In genomic region chr6:161276605-161277155, GRCh38 we compare ENCODE assay signal across 27 cellular contexts. TPM values are rescaled to one million over a fixed set of nuclear protein-coding genes. Genes with fewer than 3 reads are reported as not detected.
DNase-seq lines count a peak whose midpoint lies in the region; ATAC-seq, FAIRE-seq and TF ChIP-seq lines count a peak whose summit lies in the region.
"Had no signal": no experiment of that assay in that cellular context is flagged by ENCODE, and none has a peak within 500 bp of the region (broad histone marks: within the 10 kb centered on the region; RNA-seq: fewer than 3 reads in every experiment).

No MANE protein-coding gene starts in this region.

- in situ Hi-C loops in K562 (cut with MboI), result no loop called here

- RAD21 ChIA-PET in HCT116 (lab: Charles Lee; ENCODE audit: low non-redundant PET in 1 of 2, low total read pairs in 2 of 2, uncharacterized antibody in 2 of 2, unreplicated experiment in 2 of 2), result no interaction called here

- POLR2A ChIA-PET in HCT116 (lab: Charles Lee), result no interaction called here
- POLR2A ChIA-PET in K562 (lab: Yijun Ruan, JAX), result interaction anchor here (0.7 to 1.2 kb wide), 3 partner anchors 15 to 108 kb away, joined by 3 to 4 read pairs (median 3); no protein-coding TSS in a partner anchor

- H3K36me3 Mint-ChIP-seq in neural crest cell (ENCODE audit: low read depth), result peaks cover 3% of the 10 kb centered on the region
- peaks cover 10% of the 10 kb centered on the region for H3K36me3 Mint-ChIP-seq in natural killer cell treated with Interleukin-12 subunit alpha and Interleukin-12 subunit beta and Interleukin-15 and Interleukin-18, amount 100 ng/mL, for 72 hours

- TF ChIP-seq RAD21 in HCT116 (IDR thresholded peaks at IDR 0.05; ENCODE audit: low read depth) (no peak), K562 (CRISPR knock-in tag; conservative IDR thresholded peaks at IDR 0.05 in 1 of 2, IDR thresholded peaks at IDR 0.05 in 1 of 2) (no peak)

- H3K4me1 Mint-ChIP-seq in neural crest cell, result peaks cover 27% of the 10 kb centered on the region
- peaks cover 19 to 20% of the 10 kb centered on the region in 2 donors for H3K4me1 Mint-ChIP-seq in natural killer cell treated with Interleukin-12 subunit alpha and Interleukin-12 subunit beta and Interleukin-15 and Interleukin-18, amount 100 ng/mL, for 72 hours (ENCODE audit: low read depth in 2 of 2)

- no peak for TF ChIP-seq EP300 in K562 (IDR thresholded peaks at IDR 0.05; ENCODE audit: low read length)

- H2AFZ ChIP-seq in HCT116 (ENCODE audit: low read depth, low read length, poor library complexity, severe bottlenecking) (no peak overlapping the region), K562 (ENCODE audit: low read depth, low read length) (no peak overlapping the region)

- no peaks in the 10 kb centered on the region for H3K36me3 ChIP-seq in HCT116 (ENCODE audit: control insufficient read depth in 1 of 2, insufficient read depth in 2 of 2, low read length in 2 of 2)
- H3K36me3 ChIP-seq in K562 (ENCODE audit: control insufficient read depth, insufficient read depth, low read length), result no peaks in the 10 kb centered on the region
- H3K36me3 ChIP-seq: BE2C, BLaER1 had no signal

- H4K20me1 ChIP-seq in HCT116 (ENCODE audit: insufficient read depth), result no peaks in the 10 kb centered on the region
- H4K20me1 ChIP-seq in K562 (replicated peaks; ENCODE audit: control insufficient read depth, insufficient read depth, low read length), result no peaks in the 10 kb centered on the region
- H4K20me1 ChIP-seq: BLaER1 had no signal

- no peaks in the 10 kb centered on the region for H3K9me3 ChIP-seq in HCT116 (ENCODE audit: control insufficient read depth in 1 of 2, insufficient read depth in 1 of 2, low read depth in 1 of 2, low read length in 2 of 2)
- 0 out of 2 replicates have a peak, but pooled peaks cover 4% of the 10 kb centered on the region for H3K9me3 ChIP-seq in K562 (replicated peaks; ENCODE audit: control insufficient read depth, insufficient read depth, low read depth, low read length)
- H3K9me3 ChIP-seq: BE2C, BLaER1 had no signal

- H3K4me3 Mint-ChIP-seq in neural crest cell, result peak overlapping the region; percentile 2
- H3K4me3 Mint-ChIP-seq in natural killer cell treated with Interleukin-12 subunit alpha and Interleukin-12 subunit beta and Interleukin-15 and Interleukin-18, amount 100 ng/mL, for 72 hours, result no peak overlapping the region
- H3K4me3 Mint-ChIP-seq: CD14-positive monocyte; CD4-positive, alpha-beta memory T cell had no signal

- H3K79me2 ChIP-seq in HCT116 (ENCODE audit: insufficient read depth, low read length) (peaks cover 9% of the 10 kb centered on the region; the same call in 1 of the 2 replicates), K562 (ENCODE audit: control insufficient read depth, insufficient read depth, low read length) (peaks cover 16% of the 10 kb centered on the region)

- H3K4me3 ChIP-seq in HCT116 (replicated peaks in 1 of 2; ENCODE audit: low read depth in 1 of 2, low read length in 2 of 2), result no peak overlapping the region
- H3K4me3 ChIP-seq in K562, result no peak overlapping the region
- H3K4me3 ChIP-seq: BLaER1 had no signal

- CTCF ChIA-PET in HCT116 (lab: Charles Lee), result no interaction called here
- CTCF ChIA-PET in K562 (lab: Yijun Ruan, JAX; ENCODE audit: low intra/inter-chr PET ratio), result no interaction called here

- no peak for DNase-seq in HCT116 (ENCODE audit: low read depth, low spot score)
- peak; percentile 49 for DNase-seq in SK-N-DZ (ENCODE audit: low spot score)
- DNase-seq in K562 (ENCODE audit: extremely low read depth in 1 of 4, low spot score in 3 of 4), result no peak
- no peak for DNase-seq in neural crest cell (ENCODE audit: low read depth, low spot score)
- no peak for DNase-seq in activated CD4-positive, alpha-beta T cell treated with anti-CD3 and anti-CD28 coated beads, Interleukin-2, amount 50 U/mL, for 1 hour
- DNase-seq in natural killer cell treated with Interleukin-12 subunit alpha and Interleukin-12 subunit beta and Interleukin-15 and Interleukin-18, amount 100 ng/mL, for 72 hours (ENCODE audit: low spot score), result no peak
- no peak for DNase-seq in pons (ENCODE audit: low spot score)
- DNase-seq: 8988T; ACHN; BE2C; C1 segment of cervical spinal cord; CD4-positive, alpha-beta memory T cell; CD4-positive, CD25-positive, alpha-beta regulatory T cell; CD8-positive, alpha-beta memory T cell; COR-L47; DMS 273 treated with DMSO at 0.1 percent for 48 hours; DMS153; DMS53; DMS79; DND-41; GF-D8 had no signal

- H3K27me3 ChIP-seq in HCT116 (ENCODE audit: insufficient read depth, low read length) (no peaks in the 10 kb centered on the region), K562 (ENCODE audit: control insufficient read depth in 2 of 2, insufficient read depth in 2 of 2, low read length in 2 of 2) (no peaks in the 10 kb centered on the region)
- H3K27me3 ChIP-seq: BE2C, BLaER1 had no signal

- no peak overlapping the region for H3K9ac ChIP-seq in HCT116 (ENCODE audit: low read length)
- H3K9ac ChIP-seq in K562 (ENCODE audit: insufficient read depth in 1 of 2, low read depth in 2 of 2, low read length in 2 of 2), result no peak overlapping the region
- H3K9ac ChIP-seq: BLaER1 had no signal

- BruUV-seq in HCT116 (replicated peaks; lab: Mats Ljungman, UMichigan) (no TSS peak), K562 (replicated peaks; lab: Mats Ljungman, UMichigan) (no TSS peak)

- WGBS in K562 (ENCODE audit: insufficient coverage, low coverage, missing lambda C conversion rate), result 41% methylated on average over 4 of the region's 4 CpGs

- H3K9me3 Mint-ChIP-seq in neural crest cell, result peaks cover 11% of the 10 kb centered on the region
- peaks cover 9% of the 10 kb centered on the region for H3K9me3 Mint-ChIP-seq in natural killer cell treated with Interleukin-12 subunit alpha and Interleukin-12 subunit beta and Interleukin-15 and Interleukin-18, amount 100 ng/mL, for 72 hours

- no peaks in the 10 kb centered on the region for H3K27me3 Mint-ChIP-seq in neural crest cell (ENCODE audit: low read depth)
- peaks cover 10 to 21% of the 10 kb centered on the region in 2 donors for H3K27me3 Mint-ChIP-seq in natural killer cell treated with Interleukin-12 subunit alpha and Interleukin-12 subunit beta and Interleukin-15 and Interleukin-18, amount 100 ng/mL, for 72 hours

- FAIRE-seq in K562 (lab: Jason Lieb, UNC), result no peak
- FAIRE-seq: A204.1, G401.6, GM12891, GM19239 had no signal

- no peaks in the 10 kb centered on the region for H3K9me2 ChIP-seq in HCT116 (ENCODE audit: insufficient read depth)

- H3K27ac ChIP-seq in HCT116 (ENCODE audit: low read depth, low read length) (no peak overlapping the region), K562 (ENCODE audit: extremely low read depth, low read depth, low read length) (no peak overlapping the region)
- H3K27ac ChIP-seq: BLaER1 had no signal

- H3K4me1 ChIP-seq in HCT116 (ENCODE audit: control insufficient read depth in 1 of 2, insufficient read depth in 2 of 2, low read length in 2 of 2) (peaks cover 4 to 25% of the 10 kb centered on the region in 2 experiments; a peak in 2 of 4 replicates), K562 (replicated peaks in 1 of 2; ENCODE audit: control insufficient read depth in 2 of 2, insufficient read depth in 2 of 2, low read length in 2 of 2) (peaks cover 0 to 21% of the 10 kb centered on the region in 2 experiments; a peak in 3 of 5 replicates)

- no peaks in the 10 kb centered on the region for H3K9me1 ChIP-seq in K562 (ENCODE audit: control insufficient read depth, insufficient read depth, low read length)

- TF ChIP-seq POLR2A in HCT116 (IDR thresholded peaks at IDR 0.05; ENCODE audit: borderline replicate concordance, extremely low read depth, insufficient read depth, insufficient read length), result no peak
- no peak for TF ChIP-seq POLR2A in K562 (conservative IDR thresholded peaks at IDR 0.05)

- no peak for ATAC-seq in HCT116
- no peak for ATAC-seq in K562
- ATAC-seq in natural killer cell treated with Interleukin-12 subunit alpha and Interleukin-12 subunit beta and Interleukin-15 and Interleukin-18, amount 100 ng/mL, for 72 hours, result no peak

- intact Hi-C loops in HCT116 (cut with micrococcal nuclease), result loop anchor here (10.0 kb wide), 2 partner anchors 78 to 112 kb away; no protein-coding TSS in a partner anchor
- intact Hi-C loops in K562 (cut with micrococcal nuclease), result loop anchor here (10.0 kb wide), 1 partner anchor 482 kb away; no protein-coding TSS in a partner anchor

- H3K4me2 ChIP-seq in HCT116 (ENCODE audit: low read length) (no peak overlapping the region), K562 (ENCODE audit: insufficient read depth, low read length) (no peak overlapping the region)
- H3K4me2 ChIP-seq: BLaER1 had no signal

- no peak for TF ChIP-seq CTCF in HCT116 (IDR thresholded peaks at IDR 0.05 in 2 of 3, conservative IDR thresholded peaks at IDR 0.05 in 1 of 3; ENCODE audit: borderline replicate concordance in 1 of 3, insufficient read depth in 1 of 3, low read depth in 2 of 3, low read length in 2 of 3)
- no peak for TF ChIP-seq CTCF in K562 (IDR thresholded peaks at IDR 0.05 in 2 of 3, conservative IDR thresholded peaks at IDR 0.05 in 1 of 3; ENCODE audit: insufficient read depth in 2 of 3, low read depth in 1 of 3, low read length in 3 of 3)
- no peak for TF ChIP-seq CTCF in neural crest cell (conservative IDR thresholded peaks at IDR 0.05)

- no peak overlapping the region for H3K27ac Mint-ChIP-seq in neural crest cell (ENCODE audit: unreplicated experiment)
- H3K27ac Mint-ChIP-seq in natural killer cell treated with Interleukin-12 subunit alpha and Interleukin-12 subunit beta and Interleukin-15 and Interleukin-18, amount 100 ng/mL, for 72 hours, result peak overlapping the region in 1 of 2 donors; percentile 3

RNA-seq across cellular contexts. Expression of gene AGPAT4, which starts 2.8 kb away (rescaled TPM):
- total RNA-seq in HCT116 (2021; ENCODE audit: unreplicated experiment) (15.5 TPM), K562 (2014; rRNA removed) (4.5 and 6.7 TPM in 2 replicates), K562 (2014; rRNA removed; fragmentation: Illumina TruSeq; extraction: Trizol) (7.1 and 7.9 TPM in 2 replicates), K562 (2015; rRNA removed; fragmentation: Illumina TruSeq; extraction: Trizol) (5.0 and 5.6 TPM in 2 replicates), K562 (2021) (9.2 and 9.7 TPM in 2 replicates), neural crest cell (37.6 and 41.3 TPM in 2 replicates)
- polyA plus RNA-seq in HCT116 (2012), result 9.6 and 13.4 TPM in 2 replicates
- 6.7 and 10.5 TPM in 2 replicates for polyA plus RNA-seq in SK-N-DZ (2014; cell fraction: cytosol; rRNA removed)
- polyA plus RNA-seq in SK-N-DZ (2014; cell fraction: nucleus; rRNA removed), result 20.7 and 27.4 TPM in 2 replicates
- 90.5 and 109 TPM in 2 replicates for total RNA-seq in K562 (2011; cell fraction: chromatin; rRNA removed; ENCODE audit: low replicate concordance)
- total RNA-seq in K562 (2011; cell fraction: nucleolus; rRNA removed), result 65.2 and 67.4 TPM in 2 replicates
- total RNA-seq in K562 (2011; cell fraction: nucleoplasm; rRNA removed), result 60.1 and 75.0 TPM in 2 replicates
- polyA plus RNA-seq in K562 (2011; rRNA removed) (15.0 and 17.0 TPM in 2 replicates), K562 (2014; fragmentation: Illumina TruSeq; extraction: Trizol) (5.6 and 5.7 TPM in 2 replicates), K562 (2014; fragmentation: Nextera tagmentation; extraction: Ambion mirVana) (1 to 10 TPM; 2.2 to 3.4 TPM), K562 (2014; rRNA removed) (7.2 and 7.3 TPM in 2 replicates)
- 9.2 and 14.2 TPM in 2 replicates for polyA plus RNA-seq in K562 (2011; cell fraction: cytosol; rRNA removed)
- 62.4 and 68.7 TPM in 2 replicates for polyA plus RNA-seq in K562 (2011; cell fraction: nucleus; rRNA removed)
- 5.3 and 8.6 TPM in 2 replicates for polyA plus RNA-seq in K562 (2012)
- 31.8 and 34.7 TPM in 2 replicates for polyA minus RNA-seq in K562 (2011; rRNA and poly(A)+ RNA removed)
- polyA minus RNA-seq in K562 (2011; cell fraction: cytosol; rRNA and poly(A)+ RNA removed), result 6.3 and 8.8 TPM in 2 replicates
- 36.2 and 58.6 TPM in 2 replicates for polyA minus RNA-seq in K562 (2011; cell fraction: nucleus; rRNA and poly(A)+ RNA removed)
- 10 to 100 TPM in 1 of 2 donors, 1 to 10 TPM in 1; 7.6 to 12.1 TPM for total RNA-seq in natural killer cell treated with Interleukin-12 subunit alpha and Interleukin-12 subunit beta and Interleukin-15 and Interleukin-18, amount 100 ng/mL, for 72 hours

Comparison
In these comparisons a context has a peak if more than half of its experiments do, and no peak if none do; other contexts are left out.
1. Of the 22 proteins assayed by ChIP-seq in both K562 and HCT116: peak only in K562: none; only in HCT116: CEBPB; in both: none; in neither: 20; mixed calls (peak in some experiments, not most) for 1.